24 cellular contexts compared by ENCODE assay signal in genomic region chr20:10707791-10708190, GRCh38.
"Had no signal": no experiment of that assay in that cellular context is flagged by ENCODE, and none has a peak within 500 bp of the region (broad histone marks: within the 10 kb centered on the region; RNA-seq: fewer than 3 reads in every experiment).

No MANE protein-coding gene starts in this region.

- ATAC-seq: activated T-cell treated with anti-CD3 and anti-CD28 coated beads, Interleukin-2, amount 50 U/mL, for 72 hours; gastroesophageal sphincter; naive thymus-derived CD8-positive, alpha-beta T cell; pancreas; stimulated activated effector memory CD8-positive, alpha-beta T cell treated with anti-CD3 and anti-CD28 coated beads, Interleukin-12 subunit alpha, Interleukin-12 subunit beta, amount 100 ng/mL, for 72 hours had no signal

- H3K4me3 ChIP-seq: adrenal gland, cardiac muscle cell, gastroesophageal sphincter, pancreas, prostate gland, sigmoid colon had no signal

- H3K9me3 ChIP-seq: adrenal gland, gastroesophageal sphincter, pancreas, prostate gland, sigmoid colon had no signal

- H3K27ac ChIP-seq: adrenal gland, cardiac muscle cell, gastroesophageal sphincter, pancreas, prostate gland, sigmoid colon had no signal

- FAIRE-seq: endothelial cell of umbilical vein, keratinocyte, pancreas, small intestine, TTC549 had no signal

- DNase-seq: activated CD4-positive, alpha-beta T cell treated with anti-CD3 and anti-CD28 coated beads for 4 hours; activated CD4-positive, alpha-beta T cell treated with anti-CD3 and anti-CD28 coated beads, Interleukin-2, amount 50 U/mL, for 4 hours; activated naive CD4-positive, alpha-beta T cell; activated T-cell treated with anti-CD3 and anti-CD28 coated beads for 4 hours; activated T-cell treated with anti-CD3 and anti-CD28 coated beads, Interleukin-2, amount 50 U/mL, for 72 hours; adrenal gland; aorta; cerebellar nuclear complex; hippocampal formation; left colon; mammary epithelial cell; naive thymus-derived CD8-positive, alpha-beta T cell; pancreas; sigmoid colon; stimulated activated CD4-positive, alpha-beta T cell treated with anti-CD3 and anti-CD28 coated beads, Interleukin-4, amount 100 ng/mL, for 24 hours; substantia nigra had no signal

- H3K36me3 ChIP-seq: adrenal gland, cardiac muscle cell, gastroesophageal sphincter, pancreas, prostate gland, sigmoid colon had no signal

- H3K27me3 ChIP-seq: adrenal gland, cardiac muscle cell, gastroesophageal sphincter, pancreas, sigmoid colon had no signal

- H3K4me1 ChIP-seq: adrenal gland, gastroesophageal sphincter, prostate gland had no signal
